In genomic region chr13:62250501-62251175, GRCh38 we compare ENCODE assay signal across 19 cellular contexts.
A peak's percentile ranks its signal among the peaks of the same experiment; 100 is the strongest.
DNase-seq lines count a peak whose midpoint lies in the region; TF ChIP-seq lines count a peak whose summit lies in the region.
"Had no signal": no experiment of that assay in that cellular context is flagged by ENCODE, and none has a peak within 500 bp of the region (broad histone marks: within the 10 kb centered on the region; RNA-seq: fewer than 3 reads in every experiment).

No MANE protein-coding gene starts in this region.

- H3K18ac ChIP-seq in neuronal stem cell (ENCODE audit: low read length) = no peak overlapping the region

- peaks cover 2% of the 10 kb centered on the region for H3K9me3 Mint-ChIP-seq in chondrocyte (ENCODE audit: low read depth)
- H3K9me3 Mint-ChIP-seq in endothelial cell (ENCODE audit: unreplicated experiment) = no peaks in the 10 kb centered on the region

- WGBS in neuronal stem cell (ENCODE audit: extremely low coverage in 2 of 2, insufficient read length in 2 of 2, insufficient replicate concordance in 1 of 2), 2 donors = no CpG with 5 or more reads among the region's 10 CpGs

- H3K4me1 ChIP-seq in neuronal stem cell (ENCODE audit: control insufficient read depth in 2 of 2, insufficient read depth in 1 of 2, low read depth in 1 of 2, low read length in 2 of 2) = peaks cover 2 to 4% of the 10 kb centered on the region in 2 donors
- H3K4me1 ChIP-seq: breast epithelium, Peyer's patch, sigmoid colon, tibial artery had no signal

- no peak overlapping the region for H3K9ac ChIP-seq in neuronal stem cell (ENCODE audit: low read depth, low read length, poor library complexity)

- H3K36me3 ChIP-seq in neuronal stem cell (replicated peaks in 1 of 2; ENCODE audit: control insufficient read depth in 2 of 2, insufficient read depth in 2 of 2, low read length in 2 of 2) = no peaks in the 10 kb centered on the region
- H3K36me3 ChIP-seq: Peyer's patch, sigmoid colon, tibial artery had no signal

- no peak overlapping the region for H3K4me2 ChIP-seq in neuronal stem cell (ENCODE audit: insufficient read depth, low read length, poor library complexity, severe bottlenecking)

- no peaks in the 10 kb centered on the region for H3K27me3 ChIP-seq in neuronal stem cell (ENCODE audit: control insufficient read depth in 3 of 3, insufficient read depth in 3 of 3, low read depth in 1 of 3, low read length in 3 of 3)
- H3K27me3 ChIP-seq in dorsolateral prefrontal cortex = no peaks in the 10 kb centered on the region
- H3K27me3 ChIP-seq: breast epithelium, Peyer's patch, sigmoid colon, tibial artery had no signal

- H3K4ac ChIP-seq in neuronal stem cell (ENCODE audit: low read length) = no peak overlapping the region

- H2BK15ac ChIP-seq in neuronal stem cell (ENCODE audit: low read length) = no peak overlapping the region

- intact Hi-C loops in dorsolateral prefrontal cortex (cut with DNase I) = no loop called here

- no peaks in the 10 kb centered on the region for H3K9me3 ChIP-seq in neuronal stem cell (replicated peaks in 1 of 2; ENCODE audit: control insufficient read depth in 2 of 2, insufficient read depth in 1 of 2, low read depth in 1 of 2, low read length in 2 of 2)
- H3K9me3 ChIP-seq: breast epithelium, Peyer's patch, sigmoid colon, tibial artery had no signal

- no peak overlapping the region for H2BK120ac ChIP-seq in neuronal stem cell (ENCODE audit: low read depth, low read length)

- peak overlapping the region; percentile 6 for H2AFZ ChIP-seq in neuronal stem cell (ENCODE audit: low read length)

- no peaks in the 10 kb centered on the region for H3K79me1 ChIP-seq in neuronal stem cell (ENCODE audit: low read depth, low read length)

- DNase-seq in HT-29 (ENCODE audit: low spot score) (peak; percentile 11), NOMO-1 (lab: John Stamatoyannopoulos, UW; ENCODE audit: unreplicated experiment in 2 of 2) (peak; percentile 16 to 49), chondrocyte (ENCODE audit: low spot score) (no peak), neuronal stem cell (ENCODE audit: low spot score) (no peak), dorsolateral prefrontal cortex (no peak), endothelial cell (ENCODE audit: low spot score) (no peak), NCI-H2171 (lab: John Stamatoyannopoulos, UW) (no peak), NCI-H510A treated with DMSO at 0.1 percent for 48 hours (lab: John Stamatoyannopoulos, UW) (no peak)
- DNase-seq: activated CD4-positive, alpha-beta T cell treated with anti-CD3 and anti-CD28 coated beads, Interleukin-2, amount 10 ng/mL, durations not matched to agents 24 days and 14 days; activated effector memory CD4-positive, alpha-beta T cell treated with Interleukin-2 at 50 U/mL for 16 hours; activated naive CD8-positive, alpha-beta T cell treated with anti-CD3 and anti-CD28 coated beads, Interleukin-2, amount 50 U/mL, for 24 hours; CD4-positive, alpha-beta memory T cell; HFFc6; NCI-H774; Peyer's patch; sigmoid colon; stimulated activated naive CD4-positive, alpha-beta T cell treated with Interleukin-2 at 50 U/mL for 16 hours; tibial artery had no signal

- no peak overlapping the region for H2AK5ac ChIP-seq in neuronal stem cell (ENCODE audit: low read depth, low read length)

- TF ChIP-seq CTCF in chondrocyte (IDR thresholded peaks at IDR 0.05) (no peak), dorsolateral prefrontal cortex (IDR thresholded peaks at IDR 0.05 in 54 of 56, conservative IDR thresholded peaks at IDR 0.05 in 2 of 56; ENCODE audit: low read depth in 1 of 56, partially characterized antibody in 56 of 56) (no peak), endothelial cell (IDR thresholded peaks at IDR 0.05; ENCODE audit: unreplicated experiment) (no peak)

- no peak overlapping the region for H4K91ac ChIP-seq in neuronal stem cell (ENCODE audit: low read depth, low read length, poor library complexity)

- no peak overlapping the region for H2BK5ac ChIP-seq in neuronal stem cell (ENCODE audit: low read length)

- H3K14ac ChIP-seq in neuronal stem cell (ENCODE audit: low read length) = no peak overlapping the region

- H3K27ac Mint-ChIP-seq in chondrocyte (ENCODE audit: unreplicated experiment) = no peak overlapping the region
- H3K27ac Mint-ChIP-seq in endothelial cell (ENCODE audit: unreplicated experiment) = no peak overlapping the region
- H3K27ac Mint-ChIP-seq: activated CD4-positive, alpha-beta T cell treated with anti-CD3 and anti-CD28 coated beads, Interleukin-2, amount 10 ng/mL, durations not matched to agents 24 days and 14 days; activated naive CD8-positive, alpha-beta T cell treated with anti-CD3 and anti-CD28 coated beads, Interleukin-2, amount 50 U/mL, for 24 hours; CD4-positive, alpha-beta memory T cell; HFFc6 had no signal

- H3K4me3 ChIP-seq in neuronal stem cell (ENCODE audit: low read length in 2 of 2) = no peak overlapping the region
- H3K4me3 ChIP-seq in dorsolateral prefrontal cortex = no peak overlapping the region
- H3K4me3 ChIP-seq: breast epithelium, Peyer's patch, sigmoid colon, tibial artery had no signal

- no peak overlapping the region for H4K8ac ChIP-seq in neuronal stem cell (ENCODE audit: low read depth, low read length)

- peak overlapping the region; percentile 12 for H3K4me3 Mint-ChIP-seq in chondrocyte (ENCODE audit: unreplicated experiment)
- no peak overlapping the region for H3K4me3 Mint-ChIP-seq in endothelial cell (ENCODE audit: unreplicated experiment)
- H3K4me3 Mint-ChIP-seq: activated CD4-positive, alpha-beta T cell treated with anti-CD3 and anti-CD28 coated beads, Interleukin-2, amount 10 ng/mL, durations not matched to agents 24 days and 14 days; activated naive CD8-positive, alpha-beta T cell treated with anti-CD3 and anti-CD28 coated beads, Interleukin-2, amount 50 U/mL, for 24 hours; CD4-positive, alpha-beta memory T cell; HFFc6 had no signal

- H3K36me3 Mint-ChIP-seq in chondrocyte (ENCODE audit: low read depth) = no peaks in the 10 kb centered on the region
- H3K36me3 Mint-ChIP-seq in endothelial cell (ENCODE audit: low read depth, unreplicated experiment) = no peaks in the 10 kb centered on the region
- H3K36me3 Mint-ChIP-seq: CD4-positive, alpha-beta memory T cell had no signal

- H3K4me1 Mint-ChIP-seq in chondrocyte (ENCODE audit: low read depth) (peaks cover 15% of the 10 kb centered on the region), endothelial cell (ENCODE audit: unreplicated experiment) (no peaks in the 10 kb centered on the region)
- H3K4me1 Mint-ChIP-seq: activated CD4-positive, alpha-beta T cell treated with anti-CD3 and anti-CD28 coated beads, Interleukin-2, amount 10 ng/mL, durations not matched to agents 24 days and 14 days; activated naive CD8-positive, alpha-beta T cell treated with anti-CD3 and anti-CD28 coated beads, Interleukin-2, amount 50 U/mL, for 24 hours; CD4-positive, alpha-beta memory T cell had no signal

- no peak overlapping the region for H2BK12ac ChIP-seq in neuronal stem cell (ENCODE audit: low read length)

- H3K27ac ChIP-seq in neuronal stem cell (replicated peaks; ENCODE audit: low read length) (no peak overlapping the region), dorsolateral prefrontal cortex (no peak overlapping the region)
- H3K27ac ChIP-seq: breast epithelium, Peyer's patch, sigmoid colon, tibial artery had no signal

- no peaks in the 10 kb centered on the region for H3K27me3 Mint-ChIP-seq in chondrocyte (ENCODE audit: low read depth)
- H3K27me3 Mint-ChIP-seq in endothelial cell (ENCODE audit: unreplicated experiment) = no peaks in the 10 kb centered on the region
- H3K27me3 Mint-ChIP-seq: activated CD4-positive, alpha-beta T cell treated with anti-CD3 and anti-CD28 coated beads, Interleukin-2, amount 10 ng/mL, durations not matched to agents 24 days and 14 days; activated naive CD8-positive, alpha-beta T cell treated with anti-CD3 and anti-CD28 coated beads, Interleukin-2, amount 50 U/mL, for 24 hours; CD4-positive, alpha-beta memory T cell had no signal

- no peak overlapping the region for H3K23ac ChIP-seq in neuronal stem cell (ENCODE audit: low read depth, low read length, poor library complexity)

Comparison
In these comparisons a context has a peak if more than half of its experiments do, and no peak if none do; other contexts are left out.
1. DNase-seq: peak in HT-29 (single experiment) and NOMO-1 (2 of 2); none in chondrocyte (single experiment), neuronal stem cell (single experiment), dorsolateral prefrontal cortex (0 of 10), endothelial cell (single experiment), NCI-H2171 (single experiment) and NCI-H510A treated with DMSO at 0.1 percent for 48 hours (single experiment).